Comparison of ENCODE assay signal across 29 cellular contexts in the genomic region with DNA sequence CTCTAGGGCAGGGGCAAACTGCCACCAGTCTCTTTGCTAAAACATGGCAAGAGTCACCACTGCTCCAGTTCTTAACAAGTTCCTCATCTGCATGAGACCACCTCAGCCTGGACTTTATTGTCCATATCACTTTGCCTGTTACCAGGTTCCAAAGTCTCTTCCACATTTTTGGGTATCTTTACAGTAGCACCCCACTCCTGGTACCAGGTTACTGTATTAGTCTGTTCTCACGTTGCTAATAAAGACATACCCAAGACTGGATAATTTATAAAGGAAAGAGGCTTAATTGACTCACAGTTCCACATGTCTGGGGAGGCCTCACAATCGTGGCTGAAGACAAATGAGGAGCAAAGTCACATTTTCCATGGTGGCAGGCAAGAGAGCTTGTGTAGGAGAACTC. TPM values are rescaled to one million over a fixed set of nuclear protein-coding genes. Genes with fewer than 3 reads are reported as not detected.
"Had no signal": no experiment of that assay in that cellular context is flagged by ENCODE, and none has a peak within 500 bp of the region (broad histone marks: within the 10 kb centered on the region; RNA-seq: fewer than 3 reads in every experiment).

No MANE protein-coding gene starts in this region.

- H2AFZ ChIP-seq: neural progenitor cell, parathyroid adenoma had no signal

- H3K4me1 ChIP-seq: psoas muscle, testis, uterus had no signal

- ATAC-seq: natural killer cell; psoas muscle; right cardiac atrium; sciatic nerve; stimulated activated memory B cell treated with anti-CD40 and anti-IgM and Interleukin-4, amounts not matched to agents 10 μg/mL and 1 μg/mL and 100 μg/mL, for 72 hours; stimulated activated naive CD8-positive, alpha-beta T cell treated with anti-CD3 and anti-CD28 coated beads, Interleukin-15, amount 100 ng/mL, for 72 hours; stimulated activated naive CD8-positive, alpha-beta T cell treated with anti-CD3 and anti-CD28 coated beads, Interleukin-15, Interleukin-2, amounts not matched to agents 100 U/mL and 50 U/mL, for 24 hours; upper lobe of right lung had no signal

- H3K9me3 ChIP-seq: ovary, psoas muscle, testis, uterus had no signal

- DNase-seq: natural killer cell; occipital lobe; ovary; posterior cingulate gyrus; psoas muscle; right cardiac atrium; spleen; stimulated activated CD4-positive, alpha-beta T cell treated with anti-CD3 and anti-CD28 coated beads, Interleukin-12 subunit alpha, Interleukin-12 subunit beta, amount 100 ng/mL, for 4 hours; stimulated activated CD4-positive, alpha-beta T cell treated with anti-CD3 and anti-CD28 coated beads, Interleukin-1b, Interleukin-23, amount 100 ng/mL, for 48 hours; stimulated activated CD4-positive, alpha-beta T cell treated with anti-CD3 and anti-CD28 coated beads, Interleukin-4, amount 100 ng/mL, for 1 hour; stimulated activated CD4-positive, alpha-beta T cell treated with anti-CD3 and anti-CD28 coated beads, Interleukin-4, amount 100 ng/mL, for 4 hours; stimulated activated CD8-positive, alpha-beta memory T cell treated with anti-CD3 and anti-CD28 coated beads, Interleukin-4, amount 100 ng/mL, for 48 hours; stimulated activated naive CD4-positive, alpha-beta T cell; stimulated activated naive CD8-positive, alpha-beta T cell treated with anti-CD3 and anti-CD28 coated beads, Interleukin-15, amount 100 ng/mL, for 72 hours; stimulated activated naive CD8-positive, alpha-beta T cell treated with anti-CD3 and anti-CD28 coated beads, Interleukin-15, Interleukin-2, amounts not matched to agents 100 U/mL and 50 U/mL, for 24 hours; substantia nigra; testis; tibial artery; transverse colon; upper lobe of right lung; uterus had no signal

- H3K27me3 ChIP-seq: ovary, testis, transverse colon, upper lobe of right lung, uterus had no signal

- H3K36me3 ChIP-seq: neural progenitor cell, ovary, spleen, suprapubic skin, tibial artery, transverse colon, upper lobe of right lung, uterus had no signal

- H3K27ac ChIP-seq: neural progenitor cell, ovary, parathyroid adenoma, psoas muscle, skin epidermis, spleen, suprapubic skin, testis, tibial artery, transverse colon, upper lobe of right lung, uterus had no signal

- H3K4me2 ChIP-seq: neural progenitor cell, smooth muscle cell had no signal

- H3K9ac ChIP-seq: neural progenitor cell, parathyroid adenoma had no signal

- H3K79me2 ChIP-seq: parathyroid adenoma had no signal

- H3K4me3 ChIP-seq: neural progenitor cell, ovary, psoas muscle, skin epidermis, smooth muscle cell, spleen, suprapubic skin, testis, tibial artery, transverse colon, upper lobe of right lung, uterus had no signal

RNA-seq across cellular contexts. Expression of a gene that starts 5.5 kb away (rescaled TPM):
- polyA plus RNA-seq: neural cell had no signal
